In genomic region chr18:74715306-74715705, GRCh38 we compare ENCODE assay signal across 1 cellular context.
TF ChIP-seq lines count a peak whose summit lies in the region.

No MANE protein-coding gene starts in this region.

TF ChIP-seq in GM23338, 12 proteins besides CTCF, POLR2A, EP300 and RAD21 (continued from another document):
- TF ChIP-seq ZNF114 (CRISPR knock-in tag; IDR thresholded peaks at IDR 0.05), result no peak
- no peak for TF ChIP-seq ZNF331 (CRISPR knock-in tag; IDR thresholded peaks at IDR 0.05; ENCODE audit: low read depth)
- no peak for TF ChIP-seq REST (IDR thresholded peaks at IDR 0.05; ENCODE audit: unreplicated experiment)
- TF ChIP-seq EZH2phosphoT487 (IDR thresholded peaks at IDR 0.05; ENCODE audit: unreplicated experiment), result no peak
- no peak for TF ChIP-seq EZH2 (IDR thresholded peaks at IDR 0.05; ENCODE audit: low read depth, unreplicated experiment)
